22 cellular contexts compared by ENCODE assay signal in the genomic region with DNA sequence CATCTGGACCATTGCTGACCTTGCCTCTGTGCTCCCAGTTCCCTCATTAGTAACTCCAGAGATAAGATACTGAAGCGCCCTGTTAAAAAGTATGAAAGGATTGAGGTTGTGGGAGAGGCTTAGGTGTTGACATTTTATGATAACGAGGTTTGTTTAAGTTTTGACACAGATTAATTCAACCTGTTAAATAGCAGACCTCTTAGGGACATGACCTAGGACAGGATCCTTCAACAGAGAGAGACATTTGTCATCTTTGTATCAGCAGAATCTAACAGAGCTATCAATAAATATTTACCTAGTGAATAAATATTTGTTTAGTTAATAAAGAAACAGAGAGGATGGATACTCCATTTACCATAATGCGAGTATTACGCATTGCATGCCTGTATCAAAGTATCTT.
"Had no signal": no experiment of that assay in that cellular context is flagged by ENCODE, and none has a peak within 500 bp of the region (broad histone marks: within the 10 kb centered on the region; RNA-seq: fewer than 3 reads in every experiment).

No MANE protein-coding gene starts in this region.

- FAIRE-seq: endothelial cell of umbilical vein, keratinocyte, urothelium cell line had no signal

- ATAC-seq: left ventricle myocardium superior; lower lobe of right lung; naive thymus-derived CD4-positive, alpha-beta T cell; right cardiac atrium; stimulated activated naive B cell treated with anti-CD40 and anti-IgM and Interleukin-4, amounts not matched to agents 10 μg/mL and 1 μg/mL and 100 μg/mL, for 72 hours had no signal

- H3K27ac ChIP-seq: coronary artery, esophagus squamous epithelium, lower lobe of right lung, neural progenitor cell, parathyroid adenoma, prostate gland, sigmoid colon, spleen, thoracic aorta, tibial nerve, upper lobe of left lung had no signal

- H3K27me3 ChIP-seq: esophagus squamous epithelium, neural progenitor cell, sigmoid colon, spleen, tibial nerve, upper lobe of left lung had no signal

- DNase-seq: dermis blood vessel endothelial cell; effector memory CD4-positive, alpha-beta T cell; esophagus squamous epithelium; foreskin melanocyte; left ventricle myocardium superior; lower lobe of right lung; naive thymus-derived CD4-positive, alpha-beta T cell; right cardiac atrium; sigmoid colon; spleen; stimulated activated CD4-positive, alpha-beta T cell treated with anti-CD3 and anti-CD28 coated beads, Interleukin-2, amount 100 ng/mL, for 48 hours; stimulated activated naive B cell treated with anti-CD40 and anti-IgM and Interleukin-4, amounts not matched to agents 10 μg/mL and 1 μg/mL and 100 μg/mL, for 72 hours; upper lobe of left lung had no signal

- H3K36me3 ChIP-seq: esophagus squamous epithelium, lower lobe of right lung, neural progenitor cell, prostate gland, sigmoid colon, spleen, thoracic aorta, tibial nerve, upper lobe of left lung had no signal

- H3K4me1 ChIP-seq: esophagus squamous epithelium, lower lobe of right lung, neural progenitor cell, parathyroid adenoma, prostate gland, sigmoid colon, spleen, tibial nerve, upper lobe of left lung had no signal

- H3K9me3 ChIP-seq: esophagus squamous epithelium, lower lobe of right lung, prostate gland, sigmoid colon, spleen, thoracic aorta, tibial nerve, upper lobe of left lung had no signal

- H3K4me3 ChIP-seq: coronary artery, esophagus squamous epithelium, lower lobe of right lung, neural progenitor cell, prostate gland, sigmoid colon, spleen, thoracic aorta, tibial nerve, upper lobe of left lung had no signal
